Comparison of ENCODE assay signal across 1 cellular context in genomic region chr19:37813340-37813739, GRCh38.
TF ChIP-seq lines count a peak whose summit lies in the region.

No MANE protein-coding gene starts in this region.

TF ChIP-seq in GM23338, 12 proteins besides CTCF, POLR2A, EP300 and RAD21 (continued from another document):
- TF ChIP-seq ETS1 (IDR thresholded peaks at IDR 0.05) (no peak), REST (IDR thresholded peaks at IDR 0.05; ENCODE audit: unreplicated experiment) (no peak), ZNF114 (CRISPR knock-in tag; IDR thresholded peaks at IDR 0.05) (no peak)
